In genomic region chr16:57810197-57811024, GRCh38 we compare ENCODE assay signal across 8 cellular contexts. TPM values are rescaled to one million over a fixed set of nuclear protein-coding genes. Genes with fewer than 3 reads are reported as not detected.
A peak's percentile ranks its signal among the peaks of the same experiment; 100 is the strongest.
DNase-seq lines count a peak whose midpoint lies in the region; ATAC-seq, FAIRE-seq and TF ChIP-seq lines count a peak whose summit lies in the region.

No MANE protein-coding gene starts in this region.

- peak; percentile 89 for DNase-seq in GM13977 (ENCODE audit: low spot score)
- peak; percentile 80 for DNase-seq in H54 (ENCODE audit: insufficient read length, low spot score)
- DNase-seq in LHCN-M2 (ENCODE audit: low read depth) = peak; percentile 87
- peak; percentile 90 for DNase-seq in colonic mucosa
- DNase-seq in mucosa of gallbladder (ENCODE audit: low spot score) = peak; percentile 93
- DNase-seq in stimulated activated CD8-positive, alpha-beta memory T cell treated with anti-CD3 and anti-CD28 coated beads, Interleukin-7, amount 100 ng/mL, for 4 hours (ENCODE audit: low read depth in 2 of 2) = peak; percentile 80 to 84
- DNase-seq in globus pallidus (ENCODE audit: low spot score) = no peak

- in situ Hi-C loops in GM13977 (cut with MboI; ENCODE audit: low pct_unique_long_range_greater_than_20kb, low sequenced_read_pairs, unreplicated experiment) = no loop called here

- TF ChIP-seq CTCF in GM13977 (IDR thresholded peaks at IDR 0.05; ENCODE audit: extremely low read depth, insufficient read depth, missing control alignments) = no peak
- no peak for TF ChIP-seq CTCF in colonic mucosa (IDR thresholded peaks at IDR 0.05)

- ATAC-seq in activated CD4-positive, CD25-positive, alpha-beta regulatory T cell treated with anti-CD3 and anti-CD28 coated beads, Interleukin-2, amount 50 U/mL, for 24 hours = peak; percentile 87 to 90

- no peaks in the 10 kb centered on the region for H3K27me3 ChIP-seq in colonic mucosa

- peaks cover 17% of the 10 kb centered on the region for H3K4me1 ChIP-seq in colonic mucosa

- H3K4me3 ChIP-seq in colonic mucosa = no peak overlapping the region

- H3K9ac ChIP-seq in colonic mucosa (ENCODE audit: low read depth in 2 of 2, low read length in 2 of 2) = peak overlapping the region in 1 of 2 donors; percentile 60

- peak overlapping the region; percentile 53 for H3K27ac ChIP-seq in colonic mucosa

- no peaks in the 10 kb centered on the region for H3K36me3 ChIP-seq in colonic mucosa

- intact Hi-C loops in colonic mucosa (cut with DNase I) = no loop called here

- FAIRE-seq in H54 (lab: Jason Lieb, UNC) = peak; percentile 57

- H3K9me3 ChIP-seq in colonic mucosa = no peaks in the 10 kb centered on the region

- TF ChIP-seq POLR2A in H54 (IDR thresholded peaks at IDR 0.05; ENCODE audit: low read depth, low read length) = no peak

RNA-seq across cellular contexts. Expression of gene KIFC3, which starts 8.1 kb away (rescaled TPM):
- total RNA-seq in LHCN-M2 (2014; rRNA removed) = 76.8 and 77.4 TPM in 2 replicates
- polyA plus RNA-seq in LHCN-M2 (2012) = 61.9 TPM
- total RNA-seq in colonic mucosa = 1 to 10 TPM; 3.8 to 5.7 TPM
- total RNA-seq in mucosa of gallbladder = 39.3 TPM
